Comparison of ENCODE assay signal across 17 cellular contexts in the genomic region with DNA sequence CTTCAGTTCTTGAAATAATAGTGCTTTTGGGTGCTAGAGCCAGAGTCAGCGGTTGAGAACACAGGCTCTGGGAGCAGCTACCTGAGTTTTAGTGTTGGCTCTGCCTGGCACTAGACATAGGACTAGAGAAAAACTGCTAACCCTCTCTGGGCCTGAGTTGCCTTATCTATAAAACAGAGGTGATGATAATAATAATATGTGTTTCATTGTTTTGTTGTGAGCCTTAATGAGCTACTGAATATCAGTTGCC.
DNase-seq lines count a peak whose midpoint lies in the region; ATAC-seq and TF ChIP-seq lines count a peak whose summit lies in the region.
"Had no signal": no experiment of that assay in that cellular context is flagged by ENCODE, and none has a peak within 500 bp of the region (broad histone marks: within the 10 kb centered on the region; RNA-seq: fewer than 3 reads in every experiment).

No MANE protein-coding gene starts in this region.

- H3K9me3 Mint-ChIP-seq in activated CD4-positive, alpha-beta T cell treated with anti-CD3 and anti-CD28 coated beads for 36 hours (ENCODE audit: low read depth), result no peaks in the 10 kb centered on the region
- H3K9me3 Mint-ChIP-seq in activated T-helper 1 cell treated with anti-CD3 and anti-CD28 coated beads, Interleukin-12 subunit alpha, Interleukin-12 subunit beta, Interleukin-2, Interleukin-4 antibody, amounts not matched to agents 30 ng/mL and 10 ng/mL and 1 ng/mL, durations not matched to agents 14 hours and 24 hours and 36 hours, result no peaks in the 10 kb centered on the region
- H3K9me3 Mint-ChIP-seq in naive thymus-derived CD4-positive, alpha-beta T cell, result peaks cover 0 to 2% (median 0%) of the 10 kb centered on the region in 11 donors

- TF ChIP-seq CTCF in tibial artery (IDR thresholded peaks at IDR 0.05), result no peak

- no peaks in the 10 kb centered on the region for H3K27me3 ChIP-seq in GM23248 (replicated peaks; ENCODE audit: insufficient read depth)
- no peaks in the 10 kb centered on the region for H3K27me3 ChIP-seq in naive thymus-derived CD4-positive, alpha-beta T cell (ENCODE audit: control insufficient read depth in 2 of 2, insufficient read depth in 2 of 2, low read length in 2 of 2)
- no peaks in the 10 kb centered on the region for H3K27me3 ChIP-seq in tibial artery
- H3K27me3 ChIP-seq: dorsolateral prefrontal cortex, foreskin keratinocyte, tibial nerve had no signal

- no peaks in the 10 kb centered on the region; the same call in 1 of the 2 replicates for H3F3A ChIP-seq in GM23248 (ENCODE audit: insufficient read depth)

- intact Hi-C loops in activated CD4-positive, alpha-beta T cell treated with anti-CD3 and anti-CD28 coated beads for 36 hours (cut with DNase I, micrococcal nuclease), result loop anchor here in 1 of 2 experiments (1.0 to 5.0 kb wide), 2 partner anchors 86 to 392 kb away; a partner anchor contains a TSS
- intact Hi-C loops in activated T-helper 1 cell treated with anti-CD3 and anti-CD28 coated beads, Interleukin-12 subunit alpha, Interleukin-12 subunit beta, Interleukin-2, Interleukin-4 antibody, amounts not matched to agents 30 ng/mL and 10 ng/mL and 1 ng/mL, durations not matched to agents 14 hours and 24 hours and 36 hours (cut with micrococcal nuclease), result loop anchor here (1.0 to 10.0 kb wide), 5 partner anchors 13 to 1954 kb away; a partner anchor contains a TSS
- intact Hi-C loops in naive thymus-derived CD4-positive, alpha-beta T cell (cut with micrococcal nuclease), result no loop called here
- intact Hi-C loops in tibial artery (cut with DNase I; ENCODE audit: low total_unique reads), result no loop called here

- H3K4me3 ChIP-seq in GM23248 (no peak overlapping the region), tibial artery (no peak overlapping the region)
- no peak overlapping the region for H3K4me3 ChIP-seq in naive thymus-derived CD4-positive, alpha-beta T cell (ENCODE audit: low read length)
- H3K4me3 ChIP-seq: tibial nerve had no signal

- POLR2A ChIA-PET in activated CD4-positive, alpha-beta T cell treated with anti-CD3 and anti-CD28 coated beads for 36 hours (lab: Charles Lee), result no interaction called here
- POLR2A ChIA-PET in naive thymus-derived CD4-positive, alpha-beta T cell (lab: Charles Lee), result no interaction called here

- H3K27ac Mint-ChIP-seq in activated CD4-positive, alpha-beta T cell treated with anti-CD3 and anti-CD28 coated beads for 36 hours, result peak overlapping the region; percentile 88
- H3K27ac Mint-ChIP-seq in activated T-helper 1 cell treated with anti-CD3 and anti-CD28 coated beads, Interleukin-12 subunit alpha, Interleukin-12 subunit beta, Interleukin-2, Interleukin-4 antibody, amounts not matched to agents 30 ng/mL and 10 ng/mL and 1 ng/mL, durations not matched to agents 14 hours and 24 hours and 36 hours, result peak overlapping the region; percentile 49
- H3K27ac Mint-ChIP-seq in naive thymus-derived CD4-positive, alpha-beta T cell, result peak overlapping the region in 7 of 9 donors; percentile 35 to 90 (median 71)

- no peak overlapping the region for H3K9ac ChIP-seq in GM23248
- H3K9ac ChIP-seq: parathyroid adenoma had no signal

- peaks cover 48% of the 10 kb centered on the region for H3K4me1 Mint-ChIP-seq in activated CD4-positive, alpha-beta T cell treated with anti-CD3 and anti-CD28 coated beads for 36 hours
- peaks cover 34% of the 10 kb centered on the region for H3K4me1 Mint-ChIP-seq in activated T-helper 1 cell treated with anti-CD3 and anti-CD28 coated beads, Interleukin-12 subunit alpha, Interleukin-12 subunit beta, Interleukin-2, Interleukin-4 antibody, amounts not matched to agents 30 ng/mL and 10 ng/mL and 1 ng/mL, durations not matched to agents 14 hours and 24 hours and 36 hours (ENCODE audit: low read depth)
- H3K4me1 Mint-ChIP-seq in naive thymus-derived CD4-positive, alpha-beta T cell, result peaks cover 0 to 38% (median 26%) of the 10 kb centered on the region in 7 donors

- CTCF ChIA-PET in activated CD4-positive, alpha-beta T cell treated with anti-CD3 and anti-CD28 coated beads for 36 hours (lab: Charles Lee), result interaction anchor here (0.6 kb wide), 1 partner anchor 20 kb away, joined by 3 read pairs; no protein-coding TSS in a partner anchor
- CTCF ChIA-PET in naive thymus-derived CD4-positive, alpha-beta T cell (lab: Charles Lee), result no interaction called here

- no peak overlapping the region for H2AFZ ChIP-seq in GM23248
- H2AFZ ChIP-seq: parathyroid adenoma had no signal

- no peaks in the 10 kb centered on the region for H3K36me3 Mint-ChIP-seq in activated CD4-positive, alpha-beta T cell treated with anti-CD3 and anti-CD28 coated beads for 36 hours (ENCODE audit: low read depth)
- H3K36me3 Mint-ChIP-seq in activated T-helper 1 cell treated with anti-CD3 and anti-CD28 coated beads, Interleukin-12 subunit alpha, Interleukin-12 subunit beta, Interleukin-2, Interleukin-4 antibody, amounts not matched to agents 30 ng/mL and 10 ng/mL and 1 ng/mL, durations not matched to agents 14 hours and 24 hours and 36 hours (ENCODE audit: low read depth), result peaks cover 2% of the 10 kb centered on the region
- peaks cover 0 to 5% (median 0%) of the 10 kb centered on the region in 5 donors for H3K36me3 Mint-ChIP-seq in naive thymus-derived CD4-positive, alpha-beta T cell

- peak overlapping the region; percentile 19 for H3K4me2 ChIP-seq in GM23248 (ENCODE audit: unreplicated experiment)

- H3K36me3 ChIP-seq in GM23248 (ENCODE audit: low read depth) (no peaks in the 10 kb centered on the region), tibial artery (no peaks in the 10 kb centered on the region)
- no peaks in the 10 kb centered on the region for H3K36me3 ChIP-seq in naive thymus-derived CD4-positive, alpha-beta T cell (ENCODE audit: control insufficient read depth in 2 of 3, insufficient read depth in 3 of 3, low read length in 3 of 3)
- H3K36me3 ChIP-seq: tibial nerve had no signal

- H3K9me3 ChIP-seq in GM23248 (ENCODE audit: low read depth) (no peaks in the 10 kb centered on the region), tibial artery (no peaks in the 10 kb centered on the region)
- H3K9me3 ChIP-seq in naive thymus-derived CD4-positive, alpha-beta T cell (ENCODE audit: control insufficient read depth in 2 of 3, low read length in 3 of 3), result no peaks in the 10 kb centered on the region
- H3K9me3 ChIP-seq: tibial nerve had no signal

- H3K79me2 ChIP-seq in GM23248 (ENCODE audit: insufficient read depth), result peaks cover 5% of the 10 kb centered on the region; the same call in 1 of the 2 replicates

- no peaks in the 10 kb centered on the region for H4K20me1 ChIP-seq in GM23248 (ENCODE audit: insufficient read depth)

- no peak for DNase-seq in activated CD4-positive, alpha-beta T cell treated with anti-CD3 and anti-CD28 coated beads for 36 hours
- no peak for DNase-seq in activated CD4-positive, alpha-beta T cell treated with anti-CD3 and anti-CD28 coated beads for 1 hour
- DNase-seq in GM23248 (peak; percentile 3), tibial artery (no peak), SIG-M5 (lab: John Stamatoyannopoulos, UW) (no peak)
- DNase-seq in activated T-helper 1 cell treated with anti-CD3 and anti-CD28 coated beads, Interleukin-12 subunit alpha, Interleukin-12 subunit beta, Interleukin-2, Interleukin-4 antibody, amounts not matched to agents 30 ng/mL and 10 ng/mL and 1 ng/mL, durations not matched to agents 14 hours and 24 hours and 36 hours (ENCODE audit: low spot score), result no peak
- DNase-seq in naive thymus-derived CD4-positive, alpha-beta T cell, result no peak
- DNase-seq: aorta; dorsolateral prefrontal cortex; foreskin keratinocyte; NCI-H1436; NCI-H526; Right ventricle myocardium superior; stimulated activated CD4-positive, alpha-beta T cell treated with anti-CD3 and anti-CD28 coated beads, Interleukin-15, amount 100 ng/mL, for 24 hours had no signal

- no peaks in the 10 kb centered on the region for H3K9me2 ChIP-seq in GM23248 (ENCODE audit: insufficient read depth)

- no peak overlapping the region for H3K4me3 Mint-ChIP-seq in activated CD4-positive, alpha-beta T cell treated with anti-CD3 and anti-CD28 coated beads for 36 hours
- peak overlapping the region; percentile 66 for H3K4me3 Mint-ChIP-seq in activated T-helper 1 cell treated with anti-CD3 and anti-CD28 coated beads, Interleukin-12 subunit alpha, Interleukin-12 subunit beta, Interleukin-2, Interleukin-4 antibody, amounts not matched to agents 30 ng/mL and 10 ng/mL and 1 ng/mL, durations not matched to agents 14 hours and 24 hours and 36 hours
- H3K4me3 Mint-ChIP-seq in naive thymus-derived CD4-positive, alpha-beta T cell, result peak overlapping the region in 8 of 10 donors; percentile 39 to 84 (median 74)

- H3K27ac ChIP-seq in GM23248 (no peak overlapping the region), tibial artery (no peak overlapping the region)
- H3K27ac ChIP-seq in naive thymus-derived CD4-positive, alpha-beta T cell (ENCODE audit: low read depth, low read length), result no peak overlapping the region
- H3K27ac ChIP-seq: foreskin keratinocyte, parathyroid adenoma had no signal

- in situ Hi-C loops in GM23248 (cut with MboI), result no loop called here

- ATAC-seq in activated CD4-positive, alpha-beta T cell treated with anti-CD3 and anti-CD28 coated beads for 36 hours, result peak; percentile 52
- ATAC-seq in naive thymus-derived CD4-positive, alpha-beta T cell, result no peak
- no peak for ATAC-seq in GM18498 (IDR thresholded peaks at IDR 0.05; ENCODE audit: unreplicated experiment)
- ATAC-seq: foreskin keratinocyte had no signal

- peaks cover 11% of the 10 kb centered on the region for H3K4me1 ChIP-seq in GM23248 (ENCODE audit: insufficient read depth)
- H3K4me1 ChIP-seq in naive thymus-derived CD4-positive, alpha-beta T cell (ENCODE audit: control insufficient read depth in 2 of 2, insufficient read depth in 2 of 2, low read length in 2 of 2), result no peaks in the 10 kb centered on the region
- peaks cover 0 to 20% (median 1%) of the 10 kb centered on the region in 4 donors for H3K4me1 ChIP-seq in tibial artery

- WGBS in GM23248 (ENCODE audit: low coverage in 1 of 2, low lambda C conversion rate in 2 of 2, missing lambda C conversion rate in 2 of 2), 2 experiments, result 96 to 100% methylated on average over 1 of the region's 1 CpG

- no peaks in the 10 kb centered on the region for H3K27me3 Mint-ChIP-seq in activated CD4-positive, alpha-beta T cell treated with anti-CD3 and anti-CD28 coated beads for 36 hours
- no peaks in the 10 kb centered on the region for H3K27me3 Mint-ChIP-seq in activated T-helper 1 cell treated with anti-CD3 and anti-CD28 coated beads, Interleukin-12 subunit alpha, Interleukin-12 subunit beta, Interleukin-2, Interleukin-4 antibody, amounts not matched to agents 30 ng/mL and 10 ng/mL and 1 ng/mL, durations not matched to agents 14 hours and 24 hours and 36 hours (ENCODE audit: insufficient read depth)
- H3K27me3 Mint-ChIP-seq in naive thymus-derived CD4-positive, alpha-beta T cell, result no peaks in the 10 kb centered on the region
